In genomic region chr2:50291535-50291934, GRCh38 we compare ENCODE assay signal across 1 cellular context.
TF ChIP-seq lines count a peak whose summit lies in the region.

No MANE protein-coding gene starts in this region.

TF ChIP-seq in neural cell, 6 proteins besides CTCF, POLR2A, EP300 and RAD21 (continued from another document):
- no peak for TF ChIP-seq POLR2AphosphoS5 (IDR thresholded peaks at IDR 0.05)
